ENCODE assay signal across 23 cellular contexts in the genomic region with DNA sequence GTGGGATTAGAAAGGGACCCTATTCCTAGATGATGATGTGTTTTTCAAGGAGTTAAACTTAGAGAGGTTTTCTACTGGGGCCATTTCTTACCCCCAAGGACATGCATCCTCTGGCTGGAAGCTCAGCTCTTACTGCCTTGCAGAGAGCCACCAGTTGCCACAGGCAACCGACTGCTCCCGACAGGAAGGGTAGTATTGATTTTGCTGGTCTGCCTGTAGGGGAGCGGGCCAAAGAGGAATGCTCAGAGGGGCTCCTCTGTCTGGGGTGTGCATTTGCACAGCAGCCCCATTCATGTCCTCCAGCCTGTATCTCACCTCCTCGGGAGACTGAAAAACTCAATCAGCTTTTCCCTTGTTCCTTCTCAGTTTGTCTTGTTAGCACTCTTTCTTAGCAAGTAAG.
A peak's percentile ranks its signal among the peaks of the same experiment; 100 is the strongest.
DNase-seq lines count a peak whose midpoint lies in the region; TF ChIP-seq lines count a peak whose summit lies in the region.
"Had no signal": no experiment of that assay in that cellular context is flagged by ENCODE, and none has a peak within 500 bp of the region (broad histone marks: within the 10 kb centered on the region; RNA-seq: fewer than 3 reads in every experiment).

No MANE protein-coding gene starts in this region.

- intact Hi-C loops in esophagus squamous epithelium (cut with DNase I), result no loop called here

- H3K4me1 Mint-ChIP-seq in glutamatergic neuron (ENCODE audit: low read depth, unreplicated experiment), result peaks cover 26% of the 10 kb centered on the region
- peaks cover 13% of the 10 kb centered on the region for H3K4me1 Mint-ChIP-seq in progenitor cell of endocrine pancreas (ENCODE audit: low read depth)
- H3K4me1 Mint-ChIP-seq: immature natural killer cell had no signal

- H3K4me3 Mint-ChIP-seq in glutamatergic neuron (ENCODE audit: unreplicated experiment) (no peak overlapping the region), progenitor cell of endocrine pancreas (ENCODE audit: low read depth) (no peak overlapping the region)
- H3K4me3 Mint-ChIP-seq: immature natural killer cell; stimulated activated naive CD8-positive, alpha-beta T cell treated with anti-CD3 and anti-CD28 coated beads, Interleukin-15, Interleukin-2, amounts not matched to agents 100 ng/mL and 50 ng/mL, for 24 hours; T-helper 1 cell treated with Interleukin-12 subunit alpha and Interleukin-12 subunit beta and Interleukin-4 antibody, amounts not matched to agents 30 μg/mL and 1 μg/mL, for 36 hours had no signal

- H3K9me3 ChIP-seq in esophagus squamous epithelium, result no peaks in the 10 kb centered on the region
- H3K9me3 ChIP-seq: Caco-2, ovary had no signal

- H3K27me3 ChIP-seq in esophagus squamous epithelium, result no peaks in the 10 kb centered on the region
- H3K27me3 ChIP-seq: ovary had no signal

- no peaks in the 10 kb centered on the region for H3K36me3 ChIP-seq in esophagus squamous epithelium
- H3K36me3 ChIP-seq: ovary had no signal

- TF ChIP-seq POLR2A in esophagus squamous epithelium (IDR thresholded peaks at IDR 0.05), result no peak

- no peak overlapping the region for H3K4me3 ChIP-seq in esophagus squamous epithelium
- H3K4me3 ChIP-seq: ovary had no signal

- H3K27me3 Mint-ChIP-seq in glutamatergic neuron (ENCODE audit: unreplicated experiment) (no peaks in the 10 kb centered on the region), progenitor cell of endocrine pancreas (no peaks in the 10 kb centered on the region)
- H3K27me3 Mint-ChIP-seq: stimulated activated naive CD8-positive, alpha-beta T cell treated with anti-CD3 and anti-CD28 coated beads, Interleukin-15, Interleukin-2, amounts not matched to agents 100 ng/mL and 50 ng/mL, for 24 hours had no signal

- H3K27ac ChIP-seq in esophagus squamous epithelium, result peak overlapping the region in 2 of 4 donors; percentile 42 to 44
- H3K27ac ChIP-seq: 22Rv1 had no signal

- peaks cover 2% of the 10 kb centered on the region for H3K9me3 Mint-ChIP-seq in glutamatergic neuron (ENCODE audit: unreplicated experiment)
- H3K9me3 Mint-ChIP-seq in progenitor cell of endocrine pancreas (ENCODE audit: low read depth), result no peaks in the 10 kb centered on the region
- H3K9me3 Mint-ChIP-seq: stimulated activated naive CD8-positive, alpha-beta T cell treated with anti-CD3 and anti-CD28 coated beads, Interleukin-15, Interleukin-2, amounts not matched to agents 100 ng/mL and 50 ng/mL, for 24 hours; T-helper 1 cell treated with Interleukin-12 subunit alpha and Interleukin-12 subunit beta and Interleukin-4 antibody, amounts not matched to agents 30 μg/mL and 1 μg/mL, for 36 hours had no signal

- WGBS in esophagus squamous epithelium, 2 donors, result 84 to 90% methylated on average over 3 to 4 of the region's 4 CpGs

- H3K36me3 Mint-ChIP-seq in glutamatergic neuron (ENCODE audit: unreplicated experiment), result no peaks in the 10 kb centered on the region
- H3K36me3 Mint-ChIP-seq in progenitor cell of endocrine pancreas (ENCODE audit: insufficient read depth), result no peaks in the 10 kb centered on the region
- H3K36me3 Mint-ChIP-seq: immature natural killer cell had no signal

- no peak for TF ChIP-seq CTCF in glutamatergic neuron (IDR thresholded peaks at IDR 0.05; ENCODE audit: partially characterized antibody, unreplicated experiment)
- no peak for TF ChIP-seq CTCF in progenitor cell of endocrine pancreas (IDR thresholded peaks at IDR 0.05; ENCODE audit: unreplicated experiment)
- no peak for TF ChIP-seq CTCF in esophagus squamous epithelium (IDR thresholded peaks at IDR 0.05)

- DNase-seq in NCI-H1417 (lab: John Stamatoyannopoulos, UW), result peak in 2 of 3 experiments; percentile 24 to 48
- no peak for DNase-seq in NCI-H1417 treated with DMSO at 0.1 percent for 48 hours (lab: John Stamatoyannopoulos, UW)
- DNase-seq in NCI-H146 (lab: John Stamatoyannopoulos, UW), result peak; percentile 81
- peak; percentile 65 for DNase-seq in glutamatergic neuron
- DNase-seq in progenitor cell of endocrine pancreas (ENCODE audit: low spot score, unreplicated experiment), result peak; percentile 14
- no peak for DNase-seq in esophagus squamous epithelium (lab: John Stamatoyannopoulos, UW)
- no peak for DNase-seq in activated gamma-delta T cell (lab: John Stamatoyannopoulos, UW)
- DNase-seq in GDM1 (lab: John Stamatoyannopoulos, UW), result no peak
- DNase-seq: activated CD4-positive, alpha-beta T cell treated with anti-CD3 and anti-CD28 coated beads, Interleukin-2, amount 50 U/mL, for 1 hour; activated CD8-positive, alpha-beta memory T cell treated with anti-CD3 and anti-CD28 coated beads, Interleukin-2, amount 50 U/mL, for 48 hours; activated effector memory CD4-positive, alpha-beta T cell treated with Interleukin-2 at 50 U/mL for 16 hours; AML-193; Caco-2; effector memory CD4-positive, alpha-beta T cell; immature natural killer cell; NCI-H1436; NCI-H510A treated with DMSO at 0.1 percent for 48 hours; OCI-M1; ovary; stimulated activated CD4-positive, alpha-beta T cell treated with anti-CD3 and anti-CD28 coated beads, Interleukin-2, amount 100 ng/mL, for 24 hours had no signal

- H3K4me1 ChIP-seq in esophagus squamous epithelium, result peaks cover 0 to 4% (median 0%) of the 10 kb centered on the region in 3 donors
- H3K4me1 ChIP-seq: Caco-2 had no signal

- H3K27ac Mint-ChIP-seq in glutamatergic neuron (ENCODE audit: unreplicated experiment) (peak overlapping the region; percentile 22), progenitor cell of endocrine pancreas (peak overlapping the region; percentile 89)
- H3K27ac Mint-ChIP-seq: immature natural killer cell; stimulated activated naive CD8-positive, alpha-beta T cell treated with anti-CD3 and anti-CD28 coated beads, Interleukin-15, Interleukin-2, amounts not matched to agents 100 ng/mL and 50 ng/mL, for 24 hours; T-helper 1 cell treated with Interleukin-12 subunit alpha and Interleukin-12 subunit beta and Interleukin-4 antibody, amounts not matched to agents 30 μg/mL and 1 μg/mL, for 36 hours had no signal

Comparison
In these comparisons a context has a peak if more than half of its experiments do, and no peak if none do; other contexts are left out.
1. DNase-seq: peak in NCI-H1417 (2 of 3), NCI-H146 (single experiment), glutamatergic neuron (single experiment) and progenitor cell of endocrine pancreas (single experiment); none in NCI-H1417 treated with DMSO at 0.1 percent for 48 hours (single experiment), esophagus squamous epithelium (single experiment), activated gamma-delta T cell (single experiment) and GDM1 (single experiment).